ENCODE assay signal across 8 cellular contexts in the genomic region with DNA sequence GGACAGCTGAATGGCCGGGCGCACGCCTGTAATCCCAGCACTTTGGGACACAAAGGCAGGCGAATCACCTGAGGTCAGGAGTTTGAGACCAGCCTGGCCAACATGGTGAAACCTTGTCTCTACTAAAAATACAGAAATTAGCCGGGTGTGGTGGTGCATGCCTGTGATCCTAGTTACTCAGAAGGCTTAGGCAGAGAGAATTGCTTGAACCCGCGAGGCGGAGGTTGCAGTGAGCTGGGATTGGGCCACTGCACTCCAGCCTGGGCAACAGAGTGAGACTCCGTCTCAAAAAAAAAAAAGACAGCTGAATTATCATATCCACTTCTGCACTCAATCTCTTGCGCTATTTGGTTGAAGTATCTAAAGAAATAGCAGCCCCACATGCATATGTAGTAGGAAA. TPM values are rescaled to one million over a fixed set of nuclear protein-coding genes. Genes with fewer than 3 reads are reported as not detected.
DNase-seq lines count a peak whose midpoint lies in the region; ATAC-seq and TF ChIP-seq lines count a peak whose summit lies in the region.
"Not testable (repeated sequence)": the region's sequence is repeated elsewhere in the genome, so short reads cannot be mapped to it uniquely, and the experiment has no call there.

No MANE protein-coding gene starts in this region.

- BruUV-seq in Calu3 (replicated peaks; lab: Mats Ljungman, UMichigan); IMR-90 (replicated peaks; lab: Mats Ljungman, UMichigan): not testable (repeated sequence)

- H3K14ac ChIP-seq in IMR-90 (replicated peaks; ENCODE audit: low read depth, low read length), result not testable (repeated sequence)

- dilution Hi-C loops in IMR-90 (cut with HindIII; ENCODE audit: low sequenced_read_pairs, unreplicated experiment), result not testable (repeated sequence)

- H3K56ac ChIP-seq in IMR-90 (ENCODE audit: extremely low read depth, insufficient read depth, low read length), result not testable (repeated sequence)

- POLR2A ChIA-PET in IMR-90 (lab: Charles Lee; ENCODE audit: unreplicated experiment), result not testable (repeated sequence)

- H4K5ac ChIP-seq in IMR-90 (ENCODE audit: low read depth, low read length), result not testable (repeated sequence)

- 100% methylated on average over 5 of the region's 10 CpGs; no CpG with 5 or more reads in 1 of the 2 experiments for WGBS in IMR-90 (ENCODE audit: extremely low coverage in 2 of 2, insufficient read length in 1 of 2), 2 experiments
- WGBS in suprapubic skin, result 91% methylated on average over 10 of the region's 10 CpGs

- H3K9me3 ChIP-seq in IMR-90 (ENCODE audit: control insufficient read depth, insufficient read depth, low read length); breast epithelium; left ventricle myocardium inferior (replicated peaks); suprapubic skin: not testable (repeated sequence)

- not testable (repeated sequence) for TF ChIP-seq CTCF in Calu3 (IDR thresholded peaks at IDR 0.05; ENCODE audit: unreplicated experiment); IMR-90 (conservative IDR thresholded peaks at IDR 0.05; ENCODE audit: low read depth, low read length); breast epithelium (IDR thresholded peaks at IDR 0.05); left ventricle myocardium inferior (IDR thresholded peaks at IDR 0.05; ENCODE audit: borderline replicate concordance); nephron progenitor cell (IDR thresholded peaks at IDR 0.05); suprapubic skin (IDR thresholded peaks at IDR 0.05)

- H3K4ac ChIP-seq in IMR-90 (ENCODE audit: low read depth, low read length), result not testable (repeated sequence)

- H3K4me2 ChIP-seq in IMR-90 (ENCODE audit: low read depth, low read length), result peak overlapping the region; percentile 24; the same call in 1 of the 2 replicates

- CTCF ChIA-PET in Calu3 (lab: Charles Lee), result not testable (repeated sequence)
- CTCF ChIA-PET in IMR-90 (lab: Yijun Ruan, JAX), result interaction anchor here (0.7 kb wide), 1 partner anchor 34 kb away, joined by 3 read pairs; no protein-coding TSS in a partner anchor

- H3K9ac ChIP-seq in IMR-90 (ENCODE audit: low read depth, low read length), result not testable (repeated sequence)

- H3K4me1 Mint-ChIP-seq in Calu3 (ENCODE audit: low read depth, unreplicated experiment) (peaks cover 11% of the 10 kb centered on the region), nephron progenitor cell (peaks cover 39% of the 10 kb centered on the region)
- H3K4me1 Mint-ChIP-seq in T-helper 2 cell treated with Interferon-gamma antibody and Interleukin-4, amounts not matched to agents 5 μg/mL and 100 μg/mL, for 36 hours (ENCODE audit: low read depth), result peaks cover 36% of the 10 kb centered on the region
- peaks cover 19% of the 10 kb centered on the region for H3K4me1 Mint-ChIP-seq in activated T-helper 17 cell treated with anti-CD3 and anti-CD28 coated beads, Interleukin-2, amount 50 U/mL, for 72 hours

- not testable (repeated sequence) for H3K4me3 ChIP-seq in IMR-90 (ENCODE audit: insufficient read depth, low read depth, low read length)
- H3K4me3 ChIP-seq in breast epithelium (peak overlapping the region in 2 of 3 donors; percentile 26 to 97), left ventricle myocardium inferior (peak overlapping the region; percentile 93), suprapubic skin (peak overlapping the region; percentile 81)

- H3K27ac Mint-ChIP-seq in Calu3 (ENCODE audit: unreplicated experiment); T-helper 2 cell treated with Interferon-gamma antibody and Interleukin-4, amounts not matched to agents 5 μg/mL and 100 μg/mL, for 36 hours; activated T-helper 17 cell treated with anti-CD3 and anti-CD28 coated beads, Interleukin-2, amount 50 U/mL, for 72 hours; nephron progenitor cell: not testable (repeated sequence)

- H3K27me3 ChIP-seq in IMR-90 (ENCODE audit: control insufficient read depth, insufficient read depth, low read length); breast epithelium; left ventricle myocardium inferior (ENCODE audit: low read depth); suprapubic skin: not testable (repeated sequence)

- H2BK120ac ChIP-seq in IMR-90 (ENCODE audit: low read depth, low read length), result not testable (repeated sequence)

- not testable (repeated sequence) for H3K27ac ChIP-seq in IMR-90 (ENCODE audit: insufficient read depth, low read length); breast epithelium; left ventricle myocardium inferior (replicated peaks); suprapubic skin

- H3K4me3 Mint-ChIP-seq in Calu3 (ENCODE audit: low read depth, unreplicated experiment) (peak overlapping the region; percentile 94), nephron progenitor cell (peak overlapping the region; percentile 35)
- H3K4me3 Mint-ChIP-seq in T-helper 2 cell treated with Interferon-gamma antibody and Interleukin-4, amounts not matched to agents 5 μg/mL and 100 μg/mL, for 36 hours, result peak overlapping the region; percentile 48
- H3K4me3 Mint-ChIP-seq in activated T-helper 17 cell treated with anti-CD3 and anti-CD28 coated beads, Interleukin-2, amount 50 U/mL, for 72 hours, result peak overlapping the region; percentile 86

- H2BK5ac ChIP-seq in IMR-90 (ENCODE audit: low read depth, low read length, poor library complexity, severe bottlenecking), result not testable (repeated sequence)

- H3K9me3 Mint-ChIP-seq in Calu3 (ENCODE audit: low read depth, unreplicated experiment); T-helper 2 cell treated with Interferon-gamma antibody and Interleukin-4, amounts not matched to agents 5 μg/mL and 100 μg/mL, for 36 hours; activated T-helper 17 cell treated with anti-CD3 and anti-CD28 coated beads, Interleukin-2, amount 50 U/mL, for 72 hours; nephron progenitor cell: not testable (repeated sequence)

- not testable (repeated sequence) for H3K27me3 Mint-ChIP-seq in Calu3 (ENCODE audit: unreplicated experiment); T-helper 2 cell treated with Interferon-gamma antibody and Interleukin-4, amounts not matched to agents 5 μg/mL and 100 μg/mL, for 36 hours (ENCODE audit: low read depth); activated T-helper 17 cell treated with anti-CD3 and anti-CD28 coated beads, Interleukin-2, amount 50 U/mL, for 72 hours; nephron progenitor cell (ENCODE audit: low read depth, poor library complexity)

- H4K8ac ChIP-seq in IMR-90 (ENCODE audit: low read depth in 2 of 2, low read length in 2 of 2), result not testable (repeated sequence)

- ATAC-seq in IMR-90 (ENCODE audit: low read depth); activated T-helper 17 cell treated with anti-CD3 and anti-CD28 coated beads, Interleukin-2, amount 50 U/mL, for 72 hours (replicated peaks): not testable (repeated sequence)

- not testable (repeated sequence) for TF ChIP-seq EP300 in suprapubic skin (IDR thresholded peaks at IDR 0.05)

- H3K9me1 ChIP-seq in IMR-90 (ENCODE audit: insufficient read depth, low read length), result not testable (repeated sequence)

- in situ Hi-C loops in IMR-90 (cut with MboI; ENCODE audit: low sequenced_read_pairs), result not testable (repeated sequence)

- H2AFZ ChIP-seq in IMR-90 (replicated peaks; ENCODE audit: low read length, poor library complexity), result not testable (repeated sequence)

- H2BK15ac ChIP-seq in IMR-90 (ENCODE audit: low read depth, low read length), result not testable (repeated sequence)

- DNase-seq in Calu3; IMR-90; T-helper 2 cell treated with Interferon-gamma antibody and Interleukin-4, amounts not matched to agents 5 μg/mL and 100 μg/mL, for 36 hours (ENCODE audit: low spot score); breast epithelium (ENCODE audit: low spot score in 2 of 2); left ventricle myocardium inferior; nephron progenitor cell; suprapubic skin (ENCODE audit: low spot score in 2 of 2): not testable (repeated sequence)

- intact Hi-C loops in Calu3 (cut with micrococcal nuclease; ENCODE audit: unreplicated experiment); breast epithelium (cut with DNase I; ENCODE audit: low total_unique reads); left ventricle myocardium inferior (cut with micrococcal nuclease): not testable (repeated sequence)
- intact Hi-C loops in IMR-90 (cut with micrococcal nuclease), result loop anchor here (5.0 to 10.0 kb wide), 2 partner anchors 211 to 469 kb away; a partner anchor contains a TSS

- not testable (repeated sequence) for TF ChIP-seq POLR2A in IMR-90 (IDR thresholded peaks at IDR 0.05; ENCODE audit: low read depth, low read length); breast epithelium (IDR thresholded peaks at IDR 0.05); suprapubic skin (IDR thresholded peaks at IDR 0.05)

- H2AK5ac ChIP-seq in IMR-90 (ENCODE audit: low read depth, low read length), result not testable (repeated sequence)

- H4K91ac ChIP-seq in IMR-90 (ENCODE audit: insufficient read depth, low read depth, low read length), result not testable (repeated sequence)

- peaks cover 0 to 32% of the 10 kb centered on the region in 2 experiments; a peak in 2 of 4 replicates for H3K79me1 ChIP-seq in IMR-90 (ENCODE audit: low read depth in 1 of 2, low read length in 2 of 2)

- not testable (repeated sequence) for TF ChIP-seq RAD21 in IMR-90 (IDR thresholded peaks at IDR 0.05; ENCODE audit: low read length)

- H4K20me1 ChIP-seq in IMR-90 (ENCODE audit: insufficient read depth, low read length), result peaks cover 42% of the 10 kb centered on the region

- H3K18ac ChIP-seq in IMR-90 (ENCODE audit: low read depth, low read length), result not testable (repeated sequence)

- H3K36me3 ChIP-seq in IMR-90 (ENCODE audit: control insufficient read depth, insufficient read depth, low read length); breast epithelium; left ventricle myocardium inferior; suprapubic skin: not testable (repeated sequence)

- not testable (repeated sequence) for H3K4me1 ChIP-seq in IMR-90 (ENCODE audit: control insufficient read depth, insufficient read depth, low read length); breast epithelium
- H3K4me1 ChIP-seq in left ventricle myocardium inferior (peaks cover 71% of the 10 kb centered on the region), suprapubic skin (peaks cover 35% of the 10 kb centered on the region)

- not testable (repeated sequence) for H3K23ac ChIP-seq in IMR-90 (ENCODE audit: low read depth, low read length)

- H3K36me3 Mint-ChIP-seq in Calu3 (ENCODE audit: insufficient read depth, unreplicated experiment) (peaks cover 41% of the 10 kb centered on the region), nephron progenitor cell (ENCODE audit: low read depth) (peaks cover 19% of the 10 kb centered on the region)
- H3K36me3 Mint-ChIP-seq in T-helper 2 cell treated with Interferon-gamma antibody and Interleukin-4, amounts not matched to agents 5 μg/mL and 100 μg/mL, for 36 hours (ENCODE audit: low read depth), result peaks cover 11% of the 10 kb centered on the region
- peaks cover 20% of the 10 kb centered on the region for H3K36me3 Mint-ChIP-seq in activated T-helper 17 cell treated with anti-CD3 and anti-CD28 coated beads, Interleukin-2, amount 50 U/mL, for 72 hours (ENCODE audit: low read depth)

- not testable (repeated sequence) for H2BK20ac ChIP-seq in IMR-90 (ENCODE audit: low read depth, low read length)

- H2AK9ac ChIP-seq in IMR-90 (replicated peaks; ENCODE audit: low read depth, low read length, poor library complexity), result not testable (repeated sequence)

RNA-seq across cellular contexts. Expression of a gene that starts 3.5 kb away (rescaled TPM):
- total RNA-seq in Calu3 (2022) (7.6 and 7.7 TPM in 2 replicates), IMR-90 (2012; rRNA removed) (15.8 and 16.1 TPM in 2 replicates), breast epithelium (10 to 100 TPM; 12.3 to 19.6 (median 14.7) TPM), left ventricle myocardium inferior (6.8 TPM), suprapubic skin (10 to 100 TPM in 3 of 4 donors, 1 to 10 TPM in 1; 7.0 to 13.0 (median 11.9) TPM)
- 5.5 TPM in 2 replicates for polyA plus RNA-seq in IMR-90 (2012; rRNA removed)
- polyA plus RNA-seq in IMR-90 (2012; cell fraction: cytosol; rRNA removed), result 4.0 and 4.4 TPM in 2 replicates
- polyA plus RNA-seq in IMR-90 (2012; cell fraction: nucleus; rRNA removed; ENCODE audit: low replicate concordance), result 2.7 and 6.1 TPM in 2 replicates
- 10 to 100 TPM; 10.8 to 17.1 TPM for total RNA-seq in activated T-helper 17 cell treated with anti-CD3 and anti-CD28 coated beads, Interleukin-2, amount 50 U/mL, for 72 hours

Comparison
In these comparisons a context has a peak if more than half of its experiments do, and no peak if none do; other contexts are left out.
1. H3K4me3 Mint-ChIP-seq: peak in every context shown above with its lines; median percentile 94 in Calu3; 86 in activated T-helper 17 cell treated with anti-CD3 and anti-CD28 coated beads, Interleukin-2, amount 50 U/mL, for 72 hours; 48 in T-helper 2 cell treated with Interferon-gamma antibody and Interleukin-4, amounts not matched to agents 5 μg/mL and 100 μg/mL, for 36 hours; 35 in nephron progenitor cell.